8 cellular contexts compared by ENCODE assay signal in the genomic region with DNA sequence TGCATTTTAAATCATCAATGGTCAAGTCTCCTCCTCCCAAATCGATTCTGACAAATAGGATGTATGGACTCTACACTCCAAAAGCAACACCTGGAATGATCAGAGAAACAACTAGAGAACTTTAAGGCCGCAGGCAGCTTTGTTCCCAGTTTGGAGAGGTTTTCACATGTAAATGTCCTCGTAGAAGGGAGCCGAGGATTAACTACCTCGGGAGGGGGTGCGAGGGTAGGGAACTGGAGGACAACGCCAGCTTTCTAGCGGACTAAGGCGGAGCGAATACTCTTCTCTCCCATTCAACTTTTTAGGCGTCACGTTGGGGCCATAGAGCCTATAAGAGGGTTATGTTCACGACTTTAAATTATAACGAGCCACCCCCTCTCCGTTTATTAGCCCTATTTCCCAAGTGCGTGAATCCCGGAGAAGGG. TPM values are rescaled to one million over a fixed set of nuclear protein-coding genes. Genes with fewer than 3 reads are reported as not detected.
DNase-seq lines count a peak whose midpoint lies in the region; ATAC-seq and TF ChIP-seq lines count a peak whose summit lies in the region.

No MANE protein-coding gene starts in this region.

- CTCF ChIA-PET in MCF 10A (lab: Yijun Ruan, JAX), result no interaction called here

- H3K4me3 ChIP-seq in NB4 (ENCODE audit: low read depth, low read length), result peak overlapping the region; percentile 95
- peak overlapping the region; percentile 95 to 98 for H3K4me3 ChIP-seq in testis

- peak overlapping the region; percentile 77 for H3K27ac Mint-ChIP-seq in MCF 10A (ENCODE audit: low read depth, unreplicated experiment)

- H3K27ac ChIP-seq in testis, result peak overlapping the region; percentile 93 to 97

- H3K9me3 ChIP-seq in testis, result no peaks in the 10 kb centered on the region

- no peaks in the 10 kb centered on the region for H3K9me3 Mint-ChIP-seq in MCF 10A (ENCODE audit: unreplicated experiment)

- 0% methylated on average over 17 of the region's 17 CpGs for WGBS in testis, 2 donors

- TF ChIP-seq CTCF in NB4 (IDR thresholded peaks at IDR 0.05; ENCODE audit: low read depth, low read length) (no peak), MCF 10A (IDR thresholded peaks at IDR 0.05; ENCODE audit: unreplicated experiment) (no peak), testis (IDR thresholded peaks at IDR 0.05) (no peak)

- no peaks in the 10 kb centered on the region for H3K27me3 Mint-ChIP-seq in MCF 10A (ENCODE audit: insufficient read depth, unreplicated experiment)

- BruUV-seq in MCF 10A (replicated peaks; lab: Mats Ljungman, UMichigan), result no TSS peak

- H3K27me3 ChIP-seq in testis, result no peaks in the 10 kb centered on the region

- peaks cover 24% of the 10 kb centered on the region for H3K4me1 ChIP-seq in testis

- no peaks in the 10 kb centered on the region for H3K4me1 Mint-ChIP-seq in MCF 10A (ENCODE audit: insufficient read depth, unreplicated experiment)

- intact Hi-C loops in MCF 10A (cut with micrococcal nuclease), result loop anchor here (5.0 kb wide), 1 partner anchor 73 kb away; the partner anchor contains the start of gene SOD1
- intact Hi-C loops in testis (cut with DNase I; ENCODE audit: low total_unique reads), result loop anchor here (10.0 kb wide), 1 partner anchor 76 kb away; the partner anchor contains the start of gene SOD1

- H3K36me3 Mint-ChIP-seq in MCF 10A (ENCODE audit: insufficient read depth, unreplicated experiment), result no peaks in the 10 kb centered on the region

- peak; percentile 32 for DNase-seq in NCI-H2029 (lab: John Stamatoyannopoulos, UW)
- DNase-seq in NCI-H2029 treated with DMSO at 0.1 percent for 48 hours (lab: John Stamatoyannopoulos, UW), result no peak
- DNase-seq in NB4 (ENCODE audit: low read depth), result peak; percentile 50
- peak; percentile 44 for DNase-seq in MCF 10A (ENCODE audit: unreplicated experiment)
- no peak for DNase-seq in left lobe of liver (ENCODE audit: low spot score)
- DNase-seq in testis, result peak; percentile 40
- no peak for DNase-seq in SHP77 treated with DMSO at 0.1 percent for 48 hours (lab: John Stamatoyannopoulos, UW)
- DNase-seq in cerebellar cortex (ENCODE audit: low spot score), result no peak

- H3K4me3 Mint-ChIP-seq in MCF 10A (ENCODE audit: unreplicated experiment), result no peak overlapping the region

- H3K36me3 ChIP-seq in testis (ENCODE audit: low read depth, missing control alignments), result no peaks in the 10 kb centered on the region

- peak; percentile 8 for ATAC-seq in left lobe of liver

- TF ChIP-seq POLR2A in NB4 (IDR thresholded peaks at IDR 0.05; ENCODE audit: extremely low read depth, insufficient read length), result no peak
- no peak for TF ChIP-seq POLR2A in testis (IDR thresholded peaks at IDR 0.05)

- POLR2A ChIA-PET in MCF 10A (lab: Yijun Ruan, JAX), result interaction anchor here (0.6 to 1.6 kb wide), 8 partner anchors 13 to 73 kb away, joined by 3 to 6 read pairs (median 4); no protein-coding TSS in a partner anchor

RNA-seq across cellular contexts. Expression of gene SCAF4, which starts 1.2 kb away (rescaled TPM):
- total RNA-seq in MCF 10A (2022) (38.2 and 41.9 TPM in 2 replicates), left lobe of liver (14.2 TPM), testis (10 to 100 TPM; 44.0 to 50.2 TPM)
- polyA plus RNA-seq in testis (ENCODE audit: insufficient read depth, low read depth, low replicate concordance), result 45.3 TPM

Comparison
In these comparisons a context has a peak if more than half of its experiments do, and no peak if none do; other contexts are left out.
1. DNase-seq: peak in NCI-H2029 (single experiment), NB4 (single experiment), MCF 10A (single experiment) and testis (single experiment); none in NCI-H2029 treated with DMSO at 0.1 percent for 48 hours (single experiment), left lobe of liver (single experiment), SHP77 treated with DMSO at 0.1 percent for 48 hours (single experiment) and cerebellar cortex (single experiment).